Comparison of ENCODE assay signal across 16 cellular contexts in the genomic region with DNA sequence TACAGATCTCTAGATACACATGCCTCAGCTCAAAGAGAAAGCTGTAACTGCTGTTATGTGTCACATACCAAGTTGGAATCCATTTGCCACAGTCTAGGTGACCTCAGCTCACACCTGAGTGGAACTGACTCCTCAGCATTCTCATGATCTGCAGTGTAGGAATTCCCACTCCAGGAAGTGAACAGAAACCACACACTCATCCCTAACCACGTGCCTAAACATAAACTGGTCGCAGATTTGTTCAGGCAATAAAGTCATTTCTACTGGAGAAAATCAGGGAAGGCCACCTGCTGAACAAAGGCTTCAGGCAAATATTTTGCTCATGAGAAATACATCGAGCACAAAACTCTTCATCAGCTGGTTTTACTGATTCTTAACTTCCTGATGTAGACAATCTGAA. TPM values are rescaled to one million over a fixed set of nuclear protein-coding genes. Genes with fewer than 3 reads are reported as not detected.
DNase-seq lines count a peak whose midpoint lies in the region; ATAC-seq and TF ChIP-seq lines count a peak whose summit lies in the region.
"Had no signal": no experiment of that assay in that cellular context is flagged by ENCODE, and none has a peak within 500 bp of the region (broad histone marks: within the 10 kb centered on the region; RNA-seq: fewer than 3 reads in every experiment).

No MANE protein-coding gene starts in this region.

- H3K9me3 ChIP-seq in PC-3 (ENCODE audit: low read length) (no peaks in the 10 kb centered on the region), mucosa of descending colon (no peaks in the 10 kb centered on the region)
- H3K9me3 ChIP-seq: right atrium auricular region had no signal

- H3K27ac ChIP-seq in PC-3 (ENCODE audit: low read length) = no peak overlapping the region
- peak overlapping the region; percentile 42 for H3K27ac ChIP-seq in epithelial cell of prostate
- H3K27ac ChIP-seq: right atrium auricular region, WERI-Rb-1 had no signal

- POLR2A ChIA-PET in PC-3 (lab: Charles Lee; ENCODE audit: unreplicated experiment) = no interaction called here

- H3K36me3 ChIP-seq in PC-3 (ENCODE audit: low read depth, low read length) (no peaks in the 10 kb centered on the region), mucosa of descending colon (ENCODE audit: low read depth) (no peaks in the 10 kb centered on the region)
- H3K36me3 ChIP-seq: right atrium auricular region, WERI-Rb-1 had no signal

- CTCF ChIA-PET in PC-3 (lab: Charles Lee) = no interaction called here

- H3K4me1 ChIP-seq in PC-3 (ENCODE audit: insufficient read depth, low read length) = no peaks in the 10 kb centered on the region
- H3K4me1 ChIP-seq in mucosa of descending colon (ENCODE audit: low read depth) = no peaks in the 10 kb centered on the region
- H3K4me1 ChIP-seq: right atrium auricular region had no signal

- ATAC-seq in PC-3 (peak; percentile 42), mucosa of descending colon (peak; percentile 61), omental fat pad (ENCODE audit: low FRiP score) (no peak), SK-N-SH treated with all-trans-retinoic acid at 6 μM for 48 hours (no peak), GM18517 (IDR thresholded peaks at IDR 0.05; ENCODE audit: unreplicated experiment) (no peak)
- ATAC-seq: natural killer cell had no signal

- H3K79me2 ChIP-seq in PC-3 (ENCODE audit: low read length) = no peaks in the 10 kb centered on the region

- no peaks in the 10 kb centered on the region for H3K9me2 ChIP-seq in PC-3 (replicated peaks; ENCODE audit: low read length)

- H3K4me3 ChIP-seq in PC-3 (ENCODE audit: low read length) (no peak overlapping the region), mucosa of descending colon (no peak overlapping the region)
- H3K4me3 ChIP-seq: right atrium auricular region had no signal

- H3K4me2 ChIP-seq in PC-3 (ENCODE audit: low read length) = no peak overlapping the region

- H3F3A ChIP-seq in PC-3 (ENCODE audit: low read length, unreplicated experiment) = no peaks in the 10 kb centered on the region

- TF ChIP-seq CTCF in PC-3 (conservative IDR thresholded peaks at IDR 0.05; ENCODE audit: low read depth, low read length) (no peak), mucosa of descending colon (IDR thresholded peaks at IDR 0.05) (no peak), omental fat pad (IDR thresholded peaks at IDR 0.05) (no peak)

- no peak overlapping the region for H3K9ac ChIP-seq in PC-3 (ENCODE audit: low read length)

- no peak overlapping the region for H2AFZ ChIP-seq in PC-3 (ENCODE audit: low read length)

- no peaks in the 10 kb centered on the region for H4K20me1 ChIP-seq in PC-3 (ENCODE audit: low read length)

- no TSS peak for BruUV-seq in PC-3 (replicated peaks; lab: Mats Ljungman, UMichigan)

- no peaks in the 10 kb centered on the region for H3K27me3 ChIP-seq in PC-3 (ENCODE audit: low read length)
- H3K27me3 ChIP-seq: right atrium auricular region had no signal

- intact Hi-C loops in PC-3 (cut with micrococcal nuclease) = no loop called here
- intact Hi-C loops in mucosa of descending colon (cut with DNase I, micrococcal nuclease) = no loop called here

- peak; percentile 28 for DNase-seq in Daoy (ENCODE audit: low read depth)
- DNase-seq in PC-3 = peak; percentile 35
- peak; percentile 79 for DNase-seq in epithelial cell of prostate (ENCODE audit: low read depth, low spot score)
- no peak for DNase-seq in mucosa of descending colon
- no peak for DNase-seq in omental fat pad (ENCODE audit: low spot score)
- DNase-seq in T-helper 1 cell = no peak
- DNase-seq: endodermal cell, H9, natural killer cell, NCI-H2081, NCI-H526, SW 1271, WERI-Rb-1 had no signal

TF ChIP-seq in SK-N-SH treated with all-trans-retinoic acid at 6 μM for 48 hours, 23 proteins besides CTCF, POLR2A, EP300 and RAD21:
- TF ChIP-seq, protein P1, sequence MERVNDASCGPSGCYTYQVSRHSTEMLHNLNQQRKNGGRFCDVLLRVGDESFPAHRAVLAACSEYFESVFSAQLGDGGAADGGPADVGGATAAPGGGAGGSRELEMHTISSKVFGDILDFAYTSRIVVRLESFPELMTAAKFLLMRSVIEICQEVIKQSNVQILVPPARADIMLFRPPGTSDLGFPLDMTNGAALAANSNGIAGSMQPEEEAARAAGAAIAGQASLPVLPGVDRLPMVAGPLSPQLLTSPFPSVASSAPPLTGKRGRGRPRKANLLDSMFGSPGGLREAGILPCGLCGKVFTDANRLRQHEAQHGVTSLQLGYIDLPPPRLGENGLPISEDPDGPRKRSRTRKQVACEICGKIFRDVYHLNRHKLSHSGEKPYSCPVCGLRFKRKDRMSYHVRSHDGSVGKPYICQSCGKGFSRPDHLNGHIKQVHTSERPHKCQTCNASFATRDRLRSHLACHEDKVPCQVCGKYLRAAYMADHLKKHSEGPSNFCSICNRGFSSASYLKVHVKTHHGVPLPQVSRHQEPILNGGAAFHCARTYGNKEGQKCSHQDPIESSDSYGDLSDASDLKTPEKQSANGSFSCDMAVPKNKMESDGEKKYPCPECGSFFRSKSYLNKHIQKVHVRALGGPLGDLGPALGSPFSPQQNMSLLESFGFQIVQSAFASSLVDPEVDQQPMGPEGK (CRISPR knock-in tag; IDR thresholded peaks at IDR 0.05; ENCODE audit: borderline replicate concordance) = no peak
- no peak for TF ChIP-seq PPARA (CRISPR knock-in tag; IDR thresholded peaks at IDR 0.05; ENCODE audit: borderline replicate concordance)
- TF ChIP-seq ZNF8 (CRISPR knock-in tag; IDR thresholded peaks at IDR 0.05) = no peak
- no peak for TF ChIP-seq ZFP30 (CRISPR knock-in tag; IDR thresholded peaks at IDR 0.05)
- TF ChIP-seq CSDC2 (CRISPR knock-in tag; IDR thresholded peaks at IDR 0.05) = no peak
- TF ChIP-seq, protein P2, sequence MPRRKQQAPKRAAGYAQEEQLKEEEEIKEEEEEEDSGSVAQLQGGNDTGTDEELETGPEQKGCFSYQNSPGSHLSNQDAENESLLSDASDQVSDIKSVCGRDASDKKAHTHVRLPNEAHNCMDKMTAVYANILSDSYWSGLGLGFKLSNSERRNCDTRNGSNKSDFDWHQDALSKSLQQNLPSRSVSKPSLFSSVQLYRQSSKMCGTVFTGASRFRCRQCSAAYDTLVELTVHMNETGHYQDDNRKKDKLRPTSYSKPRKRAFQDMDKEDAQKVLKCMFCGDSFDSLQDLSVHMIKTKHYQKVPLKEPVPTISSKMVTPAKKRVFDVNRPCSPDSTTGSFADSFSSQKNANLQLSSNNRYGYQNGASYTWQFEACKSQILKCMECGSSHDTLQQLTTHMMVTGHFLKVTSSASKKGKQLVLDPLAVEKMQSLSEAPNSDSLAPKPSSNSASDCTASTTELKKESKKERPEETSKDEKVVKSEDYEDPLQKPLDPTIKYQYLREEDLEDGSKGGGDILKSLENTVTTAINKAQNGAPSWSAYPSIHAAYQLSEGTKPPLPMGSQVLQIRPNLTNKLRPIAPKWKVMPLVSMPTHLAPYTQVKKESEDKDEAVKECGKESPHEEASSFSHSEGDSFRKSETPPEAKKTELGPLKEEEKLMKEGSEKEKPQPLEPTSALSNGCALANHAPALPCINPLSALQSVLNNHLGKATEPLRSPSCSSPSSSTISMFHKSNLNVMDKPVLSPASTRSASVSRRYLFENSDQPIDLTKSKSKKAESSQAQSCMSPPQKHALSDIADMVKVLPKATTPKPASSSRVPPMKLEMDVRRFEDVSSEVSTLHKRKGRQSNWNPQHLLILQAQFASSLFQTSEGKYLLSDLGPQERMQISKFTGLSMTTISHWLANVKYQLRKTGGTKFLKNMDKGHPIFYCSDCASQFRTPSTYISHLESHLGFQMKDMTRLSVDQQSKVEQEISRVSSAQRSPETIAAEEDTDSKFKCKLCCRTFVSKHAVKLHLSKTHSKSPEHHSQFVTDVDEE (CRISPR knock-in tag; IDR thresholded peaks at IDR 0.05) = no peak
- no peak for TF ChIP-seq TCF4 (CRISPR knock-in tag; IDR thresholded peaks at IDR 0.05; ENCODE audit: borderline replicate concordance)
- TF ChIP-seq GLIS3 (CRISPR knock-in tag; IDR thresholded peaks at IDR 0.05) = no peak
- no peak for TF ChIP-seq BACH2 (CRISPR knock-in tag; IDR thresholded peaks at IDR 0.05; ENCODE audit: borderline replicate concordance)
- no peak for TF ChIP-seq POU6F1 (CRISPR knock-in tag; IDR thresholded peaks at IDR 0.05; ENCODE audit: borderline replicate concordance, low read depth)
- no peak for TF ChIP-seq TOX (CRISPR knock-in tag; IDR thresholded peaks at IDR 0.05; ENCODE audit: borderline replicate concordance)
TF ChIP-seq in SK-N-SH treated with all-trans-retinoic acid at 6 μM for 48 hours: peak in this region for 0.

RNA-seq across cellular contexts. Expression of gene ZMYND11, which starts 23.0 kb away (rescaled TPM):
- total RNA-seq in Daoy (2014; rRNA removed; shearing (Covaris generic)) = 37.4 and 38.5 TPM in 2 replicates
- total RNA-seq in PC-3 (2014; rRNA removed) (17.0 and 17.1 TPM in 2 replicates), mucosa of descending colon (100 to 1,000 TPM in 1 of 3 donors, 10 to 100 TPM in 2; 34.5 to 131 (median 37.6) TPM), omental fat pad (10 to 100 TPM; 59.5 to 69.8 (median 66.3) TPM)

Comparison
In these comparisons a context has a peak if more than half of its experiments do, and no peak if none do; other contexts are left out.
1. DNase-seq: peak in Daoy (single experiment), PC-3 (single experiment) and epithelial cell of prostate (single experiment); none in mucosa of descending colon (0 of 3), omental fat pad (single experiment) and T-helper 1 cell (0 of 5).
2. ATAC-seq: peak in PC-3 (single experiment) and mucosa of descending colon (single experiment); none in omental fat pad (single experiment), SK-N-SH treated with all-trans-retinoic acid at 6 μM for 48 hours (single experiment) and GM18517 (single experiment).